8 cellular contexts compared by ENCODE assay signal in genomic region chr17:27466748-27467375, GRCh38. TPM values are rescaled to one million over a fixed set of nuclear protein-coding genes. Genes with fewer than 3 reads are reported as not detected.
DNase-seq lines count a peak whose midpoint lies in the region; ATAC-seq and TF ChIP-seq lines count a peak whose summit lies in the region.

No MANE protein-coding gene starts in this region.

- H3K27ac ChIP-seq in coronary artery = peak overlapping the region in 1 of 2 donors; percentile 42

- ATAC-seq in GM19025 (IDR thresholded peaks at IDR 0.05; ENCODE audit: low read depth, unreplicated experiment) (peak; percentile 73), HG03045 (IDR thresholded peaks at IDR 0.05; ENCODE audit: unreplicated experiment) (peak; percentile 69), left lobe of liver (peak; percentile 31)

- no peak for TF ChIP-seq CTCF in coronary artery (IDR thresholded peaks at IDR 0.05)

- no peak overlapping the region for H3K4me3 ChIP-seq in coronary artery

- DNase-seq in activated CD4-positive, alpha-beta T cell treated with anti-CD3 and anti-CD28 coated beads for 48 hours = peak; percentile 87
- DNase-seq in left lobe of liver (ENCODE audit: low spot score) (no peak), islet precursor cell (no peak), coronary artery (ENCODE audit: low spot score) (no peak), NCI-H226 (no peak), germinal center (ENCODE audit: low spot score) (no peak)

RNA-seq across cellular contexts. Expression of gene KSR1, which starts 10.6 kb away (rescaled TPM):
- total RNA-seq in left lobe of liver = 11.4 TPM
